ENCODE assay signal across 2 cellular contexts in the genomic region with DNA sequence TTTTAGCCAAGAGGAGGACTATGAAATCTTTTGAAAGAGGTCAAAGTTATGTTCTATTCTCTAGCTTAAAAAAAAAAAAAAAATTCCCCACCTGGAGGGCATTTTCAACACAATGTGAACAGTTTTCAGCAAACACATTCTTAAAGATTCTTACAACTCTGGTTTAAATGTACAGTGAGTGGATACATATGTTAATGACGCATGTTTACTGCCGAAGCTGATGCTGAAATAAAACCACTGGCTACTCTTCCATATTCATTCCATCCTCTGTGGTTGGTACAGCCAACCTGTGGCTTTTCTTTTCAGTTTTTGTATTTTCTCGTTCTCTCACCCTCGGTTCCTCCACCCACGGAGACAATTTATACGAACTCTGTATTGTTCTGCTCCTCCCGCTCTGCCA.
TF ChIP-seq lines count a peak whose summit lies in the region.

No MANE protein-coding gene starts in this region.

TF ChIP-seq in GM23338, 12 proteins besides CTCF, POLR2A, EP300 and RAD21:
- TF ChIP-seq EZH2phosphoT487 (IDR thresholded peaks at IDR 0.05; ENCODE audit: unreplicated experiment) (no peak), NANOG (IDR thresholded peaks at IDR 0.05; ENCODE audit: borderline replicate concordance) (no peak)

TF ChIP-seq in IMR-90, 13 proteins besides CTCF, POLR2A, EP300 and RAD21:
- TF ChIP-seq MXI1 (IDR thresholded peaks at IDR 0.05; ENCODE audit: borderline replicate concordance, low read depth, low read length) (no peak), SMC3 (IDR thresholded peaks at IDR 0.05; ENCODE audit: low read depth, low read length) (no peak), MAZ (IDR thresholded peaks at IDR 0.05; ENCODE audit: borderline replicate concordance, low read depth, low read length) (no peak), RCOR1 (IDR thresholded peaks at IDR 0.05; ENCODE audit: insufficient replicate concordance, low read length) (no peak), FOS (IDR thresholded peaks at IDR 0.05; ENCODE audit: low read depth, low read length) (no peak), MAFK (IDR thresholded peaks at IDR 0.05; ENCODE audit: low read depth, low read length) (no peak), CHD1 (IDR thresholded peaks at IDR 0.05; ENCODE audit: low read depth, low read length) (no peak), RFX5 (IDR thresholded peaks at IDR 0.05; ENCODE audit: low read depth, low read length) (no peak), NFE2L2 (IDR thresholded peaks at IDR 0.05; ENCODE audit: low read depth, low read length) (no peak), ELK1 (IDR thresholded peaks at IDR 0.05; ENCODE audit: borderline replicate concordance, low read depth, low read length) (no peak)
- TF ChIP-seq, protein P1, sequence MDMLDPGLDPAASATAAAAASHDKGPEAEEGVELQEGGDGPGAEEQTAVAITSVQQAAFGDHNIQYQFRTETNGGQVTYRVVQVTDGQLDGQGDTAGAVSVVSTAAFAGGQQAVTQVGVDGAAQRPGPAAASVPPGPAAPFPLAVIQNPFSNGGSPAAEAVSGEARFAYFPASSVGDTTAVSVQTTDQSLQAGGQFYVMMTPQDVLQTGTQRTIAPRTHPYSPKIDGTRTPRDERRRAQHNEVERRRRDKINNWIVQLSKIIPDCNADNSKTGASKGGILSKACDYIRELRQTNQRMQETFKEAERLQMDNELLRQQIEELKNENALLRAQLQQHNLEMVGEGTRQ (IDR thresholded peaks at IDR 0.05; ENCODE audit: low read depth, low read length) = no peak
